1 cellular context compared by ENCODE assay signal in genomic region chr5:150512368-150512747, GRCh38.
TF ChIP-seq lines count a peak whose summit lies in the region.

No MANE protein-coding gene starts in this region.

TF ChIP-seq in WTC11, 78 proteins besides CTCF, POLR2A, EP300 and RAD21 (continued from another document):
- TF ChIP-seq, protein P1, sequence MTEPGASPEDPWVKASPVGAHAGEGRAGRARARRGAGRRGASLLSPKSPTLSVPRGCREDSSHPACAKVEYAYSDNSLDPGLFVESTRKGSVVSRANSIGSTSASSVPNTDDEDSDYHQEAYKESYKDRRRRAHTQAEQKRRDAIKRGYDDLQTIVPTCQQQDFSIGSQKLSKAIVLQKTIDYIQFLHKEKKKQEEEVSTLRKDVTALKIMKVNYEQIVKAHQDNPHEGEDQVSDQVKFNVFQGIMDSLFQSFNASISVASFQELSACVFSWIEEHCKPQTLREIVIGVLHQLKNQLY (CRISPR knock-in tag; IDR thresholded peaks at IDR 0.05): no peak
- TF ChIP-seq GRHL2 (CRISPR knock-in tag; IDR thresholded peaks at IDR 0.05; ENCODE audit: insufficient replicate concordance, severe bottlenecking) (no peak), AFF4 (CRISPR knock-in tag; IDR thresholded peaks at IDR 0.05; ENCODE audit: borderline replicate concordance) (no peak), HMGA2 (CRISPR knock-in tag; IDR thresholded peaks at IDR 0.05) (no peak), KAT7 (CRISPR knock-in tag; IDR thresholded peaks at IDR 0.05; ENCODE audit: borderline replicate concordance) (no peak), CBFB (CRISPR knock-in tag; IDR thresholded peaks at IDR 0.05; ENCODE audit: low read depth) (no peak), NR1H2 (CRISPR knock-in tag; IDR thresholded peaks at IDR 0.05) (no peak), ZNF138 (CRISPR knock-in tag; conservative IDR thresholded peaks at IDR 0.05) (no peak), GTF2I (CRISPR knock-in tag; conservative IDR thresholded peaks at IDR 0.05) (no peak), TCF7 (CRISPR knock-in tag; IDR thresholded peaks at IDR 0.05; ENCODE audit: low read depth) (no peak)
- TF ChIP-seq, protein P2, sequence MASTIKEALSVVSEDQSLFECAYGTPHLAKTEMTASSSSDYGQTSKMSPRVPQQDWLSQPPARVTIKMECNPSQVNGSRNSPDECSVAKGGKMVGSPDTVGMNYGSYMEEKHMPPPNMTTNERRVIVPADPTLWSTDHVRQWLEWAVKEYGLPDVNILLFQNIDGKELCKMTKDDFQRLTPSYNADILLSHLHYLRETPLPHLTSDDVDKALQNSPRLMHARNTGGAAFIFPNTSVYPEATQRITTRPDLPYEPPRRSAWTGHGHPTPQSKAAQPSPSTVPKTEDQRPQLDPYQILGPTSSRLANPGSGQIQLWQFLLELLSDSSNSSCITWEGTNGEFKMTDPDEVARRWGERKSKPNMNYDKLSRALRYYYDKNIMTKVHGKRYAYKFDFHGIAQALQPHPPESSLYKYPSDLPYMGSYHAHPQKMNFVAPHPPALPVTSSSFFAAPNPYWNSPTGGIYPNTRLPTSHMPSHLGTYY (CRISPR knock-in tag; IDR thresholded peaks at IDR 0.05): no peak
- TF ChIP-seq, protein P3, sequence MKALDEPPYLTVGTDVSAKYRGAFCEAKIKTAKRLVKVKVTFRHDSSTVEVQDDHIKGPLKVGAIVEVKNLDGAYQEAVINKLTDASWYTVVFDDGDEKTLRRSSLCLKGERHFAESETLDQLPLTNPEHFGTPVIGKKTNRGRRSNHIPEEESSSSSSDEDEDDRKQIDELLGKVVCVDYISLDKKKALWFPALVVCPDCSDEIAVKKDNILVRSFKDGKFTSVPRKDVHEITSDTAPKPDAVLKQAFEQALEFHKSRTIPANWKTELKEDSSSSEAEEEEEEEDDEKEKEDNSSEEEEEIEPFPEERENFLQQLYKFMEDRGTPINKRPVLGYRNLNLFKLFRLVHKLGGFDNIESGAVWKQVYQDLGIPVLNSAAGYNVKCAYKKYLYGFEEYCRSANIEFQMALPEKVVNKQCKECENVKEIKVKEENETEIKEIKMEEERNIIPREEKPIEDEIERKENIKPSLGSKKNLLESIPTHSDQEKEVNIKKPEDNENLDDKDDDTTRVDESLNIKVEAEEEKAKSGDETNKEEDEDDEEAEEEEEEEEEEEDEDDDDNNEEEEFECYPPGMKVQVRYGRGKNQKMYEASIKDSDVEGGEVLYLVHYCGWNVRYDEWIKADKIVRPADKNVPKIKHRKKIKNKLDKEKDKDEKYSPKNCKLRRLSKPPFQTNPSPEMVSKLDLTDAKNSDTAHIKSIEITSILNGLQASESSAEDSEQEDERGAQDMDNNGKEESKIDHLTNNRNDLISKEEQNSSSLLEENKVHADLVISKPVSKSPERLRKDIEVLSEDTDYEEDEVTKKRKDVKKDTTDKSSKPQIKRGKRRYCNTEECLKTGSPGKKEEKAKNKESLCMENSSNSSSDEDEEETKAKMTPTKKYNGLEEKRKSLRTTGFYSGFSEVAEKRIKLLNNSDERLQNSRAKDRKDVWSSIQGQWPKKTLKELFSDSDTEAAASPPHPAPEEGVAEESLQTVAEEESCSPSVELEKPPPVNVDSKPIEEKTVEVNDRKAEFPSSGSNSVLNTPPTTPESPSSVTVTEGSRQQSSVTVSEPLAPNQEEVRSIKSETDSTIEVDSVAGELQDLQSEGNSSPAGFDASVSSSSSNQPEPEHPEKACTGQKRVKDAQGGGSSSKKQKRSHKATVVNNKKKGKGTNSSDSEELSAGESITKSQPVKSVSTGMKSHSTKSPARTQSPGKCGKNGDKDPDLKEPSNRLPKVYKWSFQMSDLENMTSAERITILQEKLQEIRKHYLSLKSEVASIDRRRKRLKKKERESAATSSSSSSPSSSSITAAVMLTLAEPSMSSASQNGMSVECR (CRISPR knock-in tag; IDR thresholded peaks at IDR 0.05; ENCODE audit: borderline replicate concordance): no peak
